Comparison of ENCODE assay signal across 13 cellular contexts in the genomic region with DNA sequence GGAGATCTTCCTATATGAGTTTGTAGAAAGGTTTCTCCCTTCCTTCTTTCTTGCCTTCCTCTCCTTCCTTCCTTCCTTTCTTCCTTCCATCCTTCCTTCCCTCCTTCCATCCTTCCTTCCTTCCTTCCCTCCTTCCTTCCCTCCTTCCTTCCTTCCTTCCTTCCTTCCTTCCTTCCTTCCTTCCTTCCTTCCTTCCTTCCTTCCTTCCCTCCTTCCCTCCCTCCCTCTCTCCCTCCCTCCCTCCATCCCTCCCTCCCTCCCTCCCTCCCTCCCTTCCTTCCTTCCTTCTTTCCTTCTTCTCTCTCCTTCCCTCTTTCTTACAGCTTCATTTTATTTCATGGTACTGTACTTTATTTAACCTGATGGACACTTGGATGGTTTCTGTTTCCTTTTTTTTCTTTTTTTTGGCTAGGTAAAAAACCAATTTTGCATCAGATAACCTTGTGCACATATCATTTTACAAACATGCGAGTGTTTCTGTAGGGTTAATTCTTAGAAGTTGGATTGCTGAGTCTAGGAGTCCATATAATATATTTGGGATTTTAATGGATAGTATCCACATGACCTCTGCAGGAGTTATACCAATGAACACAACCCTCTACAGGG. TPM values are rescaled to one million over a fixed set of nuclear protein-coding genes. Genes with fewer than 3 reads are reported as not detected.
"Had no signal": no experiment of that assay in that cellular context is flagged by ENCODE, and none has a peak within 500 bp of the region (broad histone marks: within the 10 kb centered on the region; RNA-seq: fewer than 3 reads in every experiment).

No MANE protein-coding gene starts in this region.

RNA-seq across cellular contexts. Expression of gene CHP2, which starts 17.3 kb away (rescaled TPM):
- total RNA-seq: activated CD4-positive, alpha-beta memory T cell treated with anti-CD3 and anti-CD28 coated beads, Interleukin-2, amount 10 ng/mL, durations not matched to agents 7 days and 5 days; activated CD4-positive, alpha-beta T cell treated with anti-CD3 and anti-CD28 coated beads for 36 hours; activated CD4-positive, alpha-beta T cell treated with anti-CD3 and anti-CD28 coated beads, Interleukin-2, amount 10 ng/mL, durations not matched to agents 7 days and 5 days; activated CD8-positive, alpha-beta memory T cell treated with anti-CD3 and anti-CD28 coated beads, Interleukin-2, amount 10 ng/mL, durations not matched to agents 7 days and 5 days; activated CD8-positive, alpha-beta T cell treated with anti-CD3 and anti-CD28 coated beads, Interleukin-2, amount 10 ng/mL, durations not matched to agents 7 days and 5 days; activated naive CD8-positive, alpha-beta T cell treated with anti-CD3 and anti-CD28 coated beads, Interleukin-2, amount 10 ng/mL, durations not matched to agents 7 days and 5 days; activated T-helper 2 cell treated with anti-CD3 and anti-CD28 coated beads, Interferon-gamma antibody, Interleukin-2, Interleukin-4, amounts not matched to agents 10 μg/mL and 5 μg/mL and 100 μg/mL, durations not matched to agents 14 hours and 24 hours and 36 hours; ascending aorta; cardiac muscle cell; chondrocyte; T-helper 1 cell treated with Interleukin-12 subunit alpha and Interleukin-12 subunit beta and Interleukin-4 antibody, amounts not matched to agents 30 ng/mL and 1 ng/mL, for 36 hours; T-helper 17 cell; T-helper 2 cell treated with Interferon-gamma antibody and Interleukin-4, amounts not matched to agents 100 ng/mL and 5 ng/mL, for 36 hours had no signal
- polyA plus RNA-seq: cardiac muscle cell had no signal

RNA-seq across cellular contexts. Expression of gene ERN2, which starts 24.5 kb away (rescaled TPM):
- total RNA-seq: activated CD4-positive, alpha-beta memory T cell treated with anti-CD3 and anti-CD28 coated beads, Interleukin-2, amount 10 ng/mL, durations not matched to agents 7 days and 5 days; activated CD4-positive, alpha-beta T cell treated with anti-CD3 and anti-CD28 coated beads for 36 hours; activated CD4-positive, alpha-beta T cell treated with anti-CD3 and anti-CD28 coated beads, Interleukin-2, amount 10 ng/mL, durations not matched to agents 7 days and 5 days; activated CD8-positive, alpha-beta memory T cell treated with anti-CD3 and anti-CD28 coated beads, Interleukin-2, amount 10 ng/mL, durations not matched to agents 7 days and 5 days; activated CD8-positive, alpha-beta T cell treated with anti-CD3 and anti-CD28 coated beads, Interleukin-2, amount 10 ng/mL, durations not matched to agents 7 days and 5 days; activated naive CD8-positive, alpha-beta T cell treated with anti-CD3 and anti-CD28 coated beads, Interleukin-2, amount 10 ng/mL, durations not matched to agents 7 days and 5 days; activated T-helper 2 cell treated with anti-CD3 and anti-CD28 coated beads, Interferon-gamma antibody, Interleukin-2, Interleukin-4, amounts not matched to agents 10 μg/mL and 5 μg/mL and 100 μg/mL, durations not matched to agents 14 hours and 24 hours and 36 hours; ascending aorta; chondrocyte; T-helper 1 cell treated with Interleukin-12 subunit alpha and Interleukin-12 subunit beta and Interleukin-4 antibody, amounts not matched to agents 30 ng/mL and 1 ng/mL, for 36 hours; T-helper 17 cell; T-helper 2 cell treated with Interferon-gamma antibody and Interleukin-4, amounts not matched to agents 100 ng/mL and 5 ng/mL, for 36 hours had no signal
